Comparison of ENCODE assay signal across 10 cellular contexts in genomic region chr19:2062770-2063169, GRCh38. TPM values are rescaled to one million over a fixed set of nuclear protein-coding genes. Genes with fewer than 3 reads are reported as not detected.
DNase-seq lines count a peak whose midpoint lies in the region; ATAC-seq and TF ChIP-seq lines count a peak whose summit lies in the region.
"Had no signal": no experiment of that assay in that cellular context is flagged by ENCODE, and none has a peak within 500 bp of the region (broad histone marks: within the 10 kb centered on the region; RNA-seq: fewer than 3 reads in every experiment).

No MANE protein-coding gene starts in this region.

- H3K9me3 Mint-ChIP-seq in Caco-2 (ENCODE audit: unreplicated experiment) (no peaks in the 10 kb centered on the region), naive B cell (no peaks in the 10 kb centered on the region)
- no peaks in the 10 kb centered on the region for H3K9me3 Mint-ChIP-seq in activated CD8-positive, alpha-beta T cell treated with anti-CD3 and anti-CD28 coated beads for 36 hours

- H3K36me3 ChIP-seq in Caco-2 (ENCODE audit: control insufficient read depth, insufficient read depth, low read length) = no peaks in the 10 kb centered on the region

- TF ChIP-seq CTCF in 22Rv1 (IDR thresholded peaks at IDR 0.05) (no peak), Caco-2 (IDR thresholded peaks at IDR 0.05; ENCODE audit: insufficient read depth in 1 of 2, low read depth in 1 of 2, low read length in 1 of 2, severe bottlenecking in 1 of 2, unreplicated experiment in 1 of 2) (no peak), GM13977 (IDR thresholded peaks at IDR 0.05; ENCODE audit: extremely low read depth, insufficient read depth, missing control alignments) (no peak)
- TF ChIP-seq CTCF in activated CD8-positive, alpha-beta T cell treated with anti-CD3 and anti-CD28 coated beads for 36 hours (IDR thresholded peaks at IDR 0.05) = no peak

- ATAC-seq in activated CD8-positive, alpha-beta T cell treated with anti-CD3 and anti-CD28 coated beads for 36 hours = no peak
- no peak for ATAC-seq in naive B cell (ENCODE audit: low read depth in 2 of 2)
- ATAC-seq in activated CD4-positive, CD25-positive, alpha-beta regulatory T cell treated with anti-CD3 and anti-CD28 coated beads, Interleukin-2, amount 50 U/mL, for 24 hours = no peak

- peaks cover 24% of the 10 kb centered on the region for H3K4me1 ChIP-seq in Caco-2

- H3K27ac ChIP-seq in 22Rv1 = peak overlapping the region; percentile 99

- POLR2A ChIA-PET in Caco-2 (lab: Charles Lee) = no interaction called here
- POLR2A ChIA-PET in activated CD8-positive, alpha-beta T cell treated with anti-CD3 and anti-CD28 coated beads for 36 hours (lab: Charles Lee) = interaction anchor here (1.0 to 4.7 kb wide), 4 partner anchors 9 to 22 kb away, joined by 3 to 29 read pairs (median 7); partner anchors contain the start of gene MKNK2

- in situ Hi-C loops in GM13977 (cut with MboI; ENCODE audit: low pct_unique_long_range_greater_than_20kb, low sequenced_read_pairs, unreplicated experiment) = no loop called here

- no peak for DNase-seq in Caco-2
- no peak for DNase-seq in activated CD8-positive, alpha-beta T cell treated with anti-CD3 and anti-CD28 coated beads for 36 hours
- DNase-seq in naive B cell = no peak
- no peak for DNase-seq in nucleus accumbens (lab: John Stamatoyannopoulos, UW)
- DNase-seq in GM13977 (ENCODE audit: low spot score) = no peak
- DNase-seq in NCI-H748 treated with DMSO at 0.1 percent for 48 hours (lab: John Stamatoyannopoulos, UW) = no peak
- DNase-seq: aorta, NCI-H1694 treated with DMSO at 0.1 percent for 48 hours had no signal

- peak overlapping the region; percentile 86 for H3K27ac Mint-ChIP-seq in Caco-2 (ENCODE audit: unreplicated experiment)
- peak overlapping the region; percentile 91 for H3K27ac Mint-ChIP-seq in activated CD8-positive, alpha-beta T cell treated with anti-CD3 and anti-CD28 coated beads for 36 hours
- H3K27ac Mint-ChIP-seq in naive B cell = peak overlapping the region in 3 of 6 donors; percentile 66 to 98 (median 80)

- H3K9me3 ChIP-seq in Caco-2 = no peaks in the 10 kb centered on the region

- no peak overlapping the region for H3K4me3 ChIP-seq in Caco-2 (ENCODE audit: low read depth, low read length)

- H3K27me3 Mint-ChIP-seq in Caco-2 (ENCODE audit: insufficient read depth, unreplicated experiment) (no peaks in the 10 kb centered on the region), naive B cell (no peaks in the 10 kb centered on the region)
- no peaks in the 10 kb centered on the region for H3K27me3 Mint-ChIP-seq in activated CD8-positive, alpha-beta T cell treated with anti-CD3 and anti-CD28 coated beads for 36 hours

- no TSS peak for BruUV-seq in Caco-2 (replicated peaks; lab: Mats Ljungman, UMichigan)

- H3K4me3 Mint-ChIP-seq in Caco-2 (ENCODE audit: unreplicated experiment) (peak overlapping the region; percentile 82), naive B cell (peak overlapping the region; percentile 58 to 95 (median 92))
- peak overlapping the region; percentile 85 for H3K4me3 Mint-ChIP-seq in activated CD8-positive, alpha-beta T cell treated with anti-CD3 and anti-CD28 coated beads for 36 hours

- H3K4me1 Mint-ChIP-seq in Caco-2 (ENCODE audit: low read depth, unreplicated experiment) (no peaks in the 10 kb centered on the region), naive B cell (peaks cover 9 to 35% (median 34%) of the 10 kb centered on the region in 3 donors)
- peaks cover 33% of the 10 kb centered on the region for H3K4me1 Mint-ChIP-seq in activated CD8-positive, alpha-beta T cell treated with anti-CD3 and anti-CD28 coated beads for 36 hours (ENCODE audit: low read depth)

- no peaks in the 10 kb centered on the region for H3K27me3 ChIP-seq in Caco-2 (replicated peaks; ENCODE audit: control insufficient read depth, insufficient read depth, low read length)

- CTCF ChIA-PET in Caco-2 (lab: Charles Lee) = no interaction called here
- CTCF ChIA-PET in activated CD8-positive, alpha-beta T cell treated with anti-CD3 and anti-CD28 coated beads for 36 hours (lab: Charles Lee) = interaction anchor here (0.6 to 1.3 kb wide), 3 partner anchors 43 to 186 kb away, joined by 3 to 4 read pairs (median 3); no protein-coding TSS in a partner anchor

- intact Hi-C loops in Caco-2 (cut with micrococcal nuclease; ENCODE audit: unreplicated experiment) = loop anchor here (5.0 kb wide), 1 partner anchor 35 kb away; the partner anchor contains the start of genes IZUMO4 and MOB3A
- intact Hi-C loops in activated CD8-positive, alpha-beta T cell treated with anti-CD3 and anti-CD28 coated beads for 36 hours (cut with micrococcal nuclease) = no loop called here

- H3K36me3 Mint-ChIP-seq in Caco-2 (ENCODE audit: insufficient read depth, unreplicated experiment) (peaks cover 18% of the 10 kb centered on the region), naive B cell (no peaks in the 10 kb centered on the region)
- no peaks in the 10 kb centered on the region for H3K36me3 Mint-ChIP-seq in activated CD8-positive, alpha-beta T cell treated with anti-CD3 and anti-CD28 coated beads for 36 hours (ENCODE audit: low read depth)

RNA-seq across cellular contexts. Expression of gene MKNK2, which starts 11.7 kb away (rescaled TPM):
- total RNA-seq in Caco-2 (2022) = 136 and 162 TPM in 2 replicates
- 100 to 1,000 TPM; 323 to 327 TPM for total RNA-seq in activated CD8-positive, alpha-beta T cell treated with anti-CD3 and anti-CD28 coated beads for 36 hours
- polyA plus RNA-seq in naive B cell (ENCODE audit: low read depth in 6 of 6) = 100 to 1,000 TPM in 1 of 6 donors, 10 to 100 TPM in 5; 51.1 to 102 (median 57.1) TPM

RNA-seq across cellular contexts. Expression of gene MOB3A, which starts 33.4 kb away (rescaled TPM):
- 10.8 and 11.7 TPM in 2 replicates for total RNA-seq in Caco-2 (2022)
- 100 to 1,000 TPM; 175 to 185 TPM for total RNA-seq in activated CD8-positive, alpha-beta T cell treated with anti-CD3 and anti-CD28 coated beads for 36 hours
- polyA plus RNA-seq in naive B cell (ENCODE audit: low read depth in 6 of 6) = 100 to 1,000 TPM in 1 of 6 donors, 10 to 100 TPM in 5; 52.2 to 106 (median 75.1) TPM

RNA-seq across cellular contexts. Expression of gene IZUMO4, which starts 33.9 kb away (rescaled TPM):
- 1.1 and 1.6 TPM in 2 replicates for total RNA-seq in Caco-2 (2022)
- 10 to 100 TPM; 22.6 to 23.0 TPM for total RNA-seq in activated CD8-positive, alpha-beta T cell treated with anti-CD3 and anti-CD28 coated beads for 36 hours
- polyA plus RNA-seq in naive B cell (ENCODE audit: low read depth in 6 of 6) = 1 to 10 TPM in 1 of 6 donors, under 1 TPM in 5; 0.48 to 1.2 (median 0.85) TPM

RNA-seq across cellular contexts. Expression of gene BTBD2, which starts 47.3 kb away (rescaled TPM):
- 47.0 and 52.2 TPM in 2 replicates for total RNA-seq in Caco-2 (2022)
- total RNA-seq in activated CD8-positive, alpha-beta T cell treated with anti-CD3 and anti-CD28 coated beads for 36 hours = 10 to 100 TPM; 36.5 to 44.6 TPM
- polyA plus RNA-seq in naive B cell (ENCODE audit: low read depth in 6 of 6) = 1 to 10 TPM; 1.7 to 9.2 (median 4.8) TPM

Comparison
In these comparisons a context has a peak if more than half of its experiments do, and no peak if none do; other contexts are left out.
1. RNA of gene MOB3A, which starts 33.4 kb away (total RNA-seq): 175 to 185 TPM in activated CD8-positive, alpha-beta T cell treated with anti-CD3 and anti-CD28 coated beads for 36 hours; 10.8 to 11.7 TPM in Caco-2; every median in the first group is over 10 times any median in the second.
2. Peak in every context shown above with its lines, with median percentiles within 50 percentile points of each other: H3K4me3 Mint-ChIP-seq.